In genomic region chr11:124801636-124802312, GRCh38 we compare ENCODE assay signal across 9 cellular contexts. TPM values are rescaled to one million over a fixed set of nuclear protein-coding genes. Genes with fewer than 3 reads are reported as not detected.
DNase-seq lines count a peak whose midpoint lies in the region; ATAC-seq and TF ChIP-seq lines count a peak whose summit lies in the region.
"Had no signal": no experiment of that assay in that cellular context is flagged by ENCODE, and none has a peak within 500 bp of the region (broad histone marks: within the 10 kb centered on the region; RNA-seq: fewer than 3 reads in every experiment).

No MANE protein-coding gene starts in this region.

- POLR2A ChIA-PET in Panc1 (lab: Charles Lee): no interaction called here

- no peaks in the 10 kb centered on the region for H3K27me3 ChIP-seq in Panc1 (ENCODE audit: control insufficient read depth, insufficient read depth, low read length)
- H3K27me3 ChIP-seq in esophagus squamous epithelium: no peaks in the 10 kb centered on the region
- H3K27me3 ChIP-seq in psoas muscle (ENCODE audit: insufficient read depth in 3 of 3, low read length in 2 of 3): no peaks in the 10 kb centered on the region
- H3K27me3 ChIP-seq: cardiac muscle cell had no signal

- no peak for TF ChIP-seq CTCF in Panc1 (IDR thresholded peaks at IDR 0.05)
- no peak for TF ChIP-seq CTCF in esophagus squamous epithelium (IDR thresholded peaks at IDR 0.05)
- TF ChIP-seq CTCF in psoas muscle (IDR thresholded peaks at IDR 0.05): no peak

- H3K9me3 ChIP-seq in Panc1 (ENCODE audit: control insufficient read depth, insufficient read depth, low read depth, low read length) (no peaks in the 10 kb centered on the region), esophagus squamous epithelium (no peaks in the 10 kb centered on the region), psoas muscle (no peaks in the 10 kb centered on the region)

- no peak for TF ChIP-seq POLR2A in esophagus squamous epithelium (IDR thresholded peaks at IDR 0.05)

- peak overlapping the region; percentile 20; the same call in 1 of the 2 replicates for H3K27ac ChIP-seq in Panc1 (ENCODE audit: low read length)
- H3K27ac ChIP-seq in esophagus squamous epithelium: peak overlapping the region in 3 of 4 donors; percentile 97 to 99 (median 98)
- no peak overlapping the region for H3K27ac ChIP-seq in psoas muscle

- H3K36me3 ChIP-seq in Panc1 (ENCODE audit: control insufficient read depth, insufficient read depth, low read length): no peaks in the 10 kb centered on the region
- peaks cover 0 to 8% (median 0%) of the 10 kb centered on the region in 3 donors for H3K36me3 ChIP-seq in esophagus squamous epithelium
- H3K36me3 ChIP-seq in psoas muscle (ENCODE audit: insufficient read depth in 1 of 2, low read depth in 1 of 2): peaks cover 0 to 20% of the 10 kb centered on the region in 2 donors
- H3K36me3 ChIP-seq: cardiac muscle cell had no signal

- DNase-seq in EH (ENCODE audit: low read depth): peak; percentile 50
- DNase-seq in Panc1 (ENCODE audit: low read depth, low spot score): no peak
- DNase-seq in esophagus squamous epithelium (lab: John Stamatoyannopoulos, UW): no peak
- no peak for DNase-seq in psoas muscle
- DNase-seq in COLO829 (ENCODE audit: low spot score): no peak
- DNase-seq in cortex of kidney (lab: John Stamatoyannopoulos, UW): no peak
- DNase-seq: GDM1 had no signal

- ATAC-seq in Panc1 (no peak), psoas muscle (no peak), HG03039 (IDR thresholded peaks at IDR 0.05; ENCODE audit: unreplicated experiment) (no peak)

- CTCF ChIA-PET in Panc1 (lab: Charles Lee): interaction anchor here (1.2 kb wide), 1 partner anchor 36 kb away, joined by 3 read pairs; no protein-coding TSS in a partner anchor

- H3K4me3 ChIP-seq in Panc1 (ENCODE audit: low read depth in 2 of 2, low read length in 2 of 2): no peak overlapping the region
- no peak overlapping the region for H3K4me3 ChIP-seq in esophagus squamous epithelium
- peak overlapping the region; percentile 98 for H3K4me3 ChIP-seq in psoas muscle

- in situ Hi-C loops in Panc1 (cut with HindIII; ENCODE audit: low pct_unique_long_range_greater_than_20kb, low sequenced_read_pairs): no loop called here

- BruUV-seq in Panc1 (replicated peaks; lab: Mats Ljungman, UMichigan): no TSS peak

- intact Hi-C loops in Panc1 (cut with micrococcal nuclease; ENCODE audit: unreplicated experiment) (loop anchor here (5.0 kb wide), 1 partner anchor 36 kb away; no protein-coding TSS in a partner anchor), esophagus squamous epithelium (cut with DNase I) (no loop called here), psoas muscle (cut with DNase I) (no loop called here)

- peaks cover 23% of the 10 kb centered on the region for H3K4me1 ChIP-seq in Panc1 (ENCODE audit: control insufficient read depth, insufficient read depth, low read length)
- peaks cover 13 to 45% (median 20%) of the 10 kb centered on the region in 3 donors for H3K4me1 ChIP-seq in esophagus squamous epithelium
- H3K4me1 ChIP-seq in psoas muscle: peaks cover 30% of the 10 kb centered on the region

- WGBS in esophagus squamous epithelium, 2 donors: 63 to 66% methylated on average over 8 of the region's 8 CpGs
- 75 to 78% (median 77%) methylated on average over 8 of the region's 8 CpGs for WGBS in psoas muscle, 3 donors

RNA-seq across cellular contexts. Expression of gene MSANTD2, which starts 1.6 kb away (rescaled TPM):
- 20.5 TPM for total RNA-seq in Panc1 (2021; ENCODE audit: unreplicated experiment)
- polyA plus RNA-seq in Panc1 (2012; ENCODE audit: insufficient read length): 12.2 TPM
- total RNA-seq in esophagus squamous epithelium: 10 to 100 TPM in 1 of 4 donors, 1 to 10 TPM in 3; 5.2 to 16.4 (median 6.7) TPM
- total RNA-seq in psoas muscle: 1 to 10 TPM; 3.0 to 4.5 (median 4.1) TPM
- 1 to 10 TPM; 2.8 to 5.4 (median 4.0) TPM for polyA plus RNA-seq in psoas muscle

RNA-seq across cellular contexts. Expression of gene ESAM, which starts 39.7 kb away (rescaled TPM):
- total RNA-seq in Panc1 (2021; ENCODE audit: unreplicated experiment): 1.6 TPM
- 1.2 TPM for polyA plus RNA-seq in Panc1 (2012; ENCODE audit: insufficient read length)
- total RNA-seq in esophagus squamous epithelium: 10 to 100 TPM in 2 of 4 donors, 1 to 10 TPM in 2; 5.6 to 23.1 (median 9.7) TPM
- total RNA-seq in psoas muscle: 10 to 100 TPM; 20.1 to 35.5 (median 28.8) TPM
- polyA plus RNA-seq in psoas muscle: 10 to 100 TPM; 18.4 to 37.2 (median 26.2) TPM

RNA-seq across cellular contexts. Expression of gene VSIG2, which starts 49.7 kb away (rescaled TPM):
- total RNA-seq in Panc1 (2021; ENCODE audit: unreplicated experiment): not detected
- polyA plus RNA-seq in Panc1 (2012; ENCODE audit: insufficient read length): not detected
- total RNA-seq in esophagus squamous epithelium: 10 to 100 TPM in 1 of 4 donors, 1 to 10 TPM in 3; 5.1 to 10.2 (median 7.6) TPM
- under 1 TPM; 0.30 to 0.58 (median 0.37) TPM for total RNA-seq in psoas muscle
- under 1 TPM; 0.15 to 0.36 (median 0.17) TPM for polyA plus RNA-seq in psoas muscle
- total RNA-seq: cardiac muscle cell had no signal
- polyA plus RNA-seq: cardiac muscle cell had no signal
